16 cellular contexts compared by ENCODE assay signal in the genomic region with DNA sequence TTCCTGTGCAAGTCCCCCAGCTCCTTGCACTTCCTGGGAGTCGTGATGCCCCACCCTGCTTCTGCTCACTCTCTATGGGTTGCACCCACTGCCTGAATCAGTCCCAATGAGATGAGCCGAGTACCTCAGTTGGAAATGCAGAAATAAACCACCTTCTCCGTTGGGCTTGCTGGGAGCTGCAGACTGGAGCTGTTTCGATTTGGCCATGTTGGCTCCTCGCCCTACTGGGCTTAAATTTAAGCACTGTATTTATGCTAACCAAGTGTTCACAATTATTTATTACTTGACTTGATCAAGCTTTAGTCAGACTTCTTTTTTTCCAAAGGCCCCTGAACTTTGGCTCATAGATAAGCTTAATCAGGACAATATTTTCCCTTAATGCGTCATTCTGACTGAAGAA.
DNase-seq lines count a peak whose midpoint lies in the region; ATAC-seq and TF ChIP-seq lines count a peak whose summit lies in the region.
"Had no signal": no experiment of that assay in that cellular context is flagged by ENCODE, and none has a peak within 500 bp of the region (broad histone marks: within the 10 kb centered on the region; RNA-seq: fewer than 3 reads in every experiment).

No MANE protein-coding gene starts in this region.

- H3K9me3 ChIP-seq in adrenal gland (replicated peaks in 1 of 3): no peaks in the 10 kb centered on the region
- no peaks in the 10 kb centered on the region for H3K9me3 ChIP-seq in body of pancreas
- H3K9me3 ChIP-seq: BE2C had no signal

- H3K27me3 ChIP-seq in adrenal gland (no peaks in the 10 kb centered on the region), body of pancreas (no peaks in the 10 kb centered on the region)
- H3K27me3 ChIP-seq: BE2C had no signal

- H3K4me3 ChIP-seq in adrenal gland: peak overlapping the region in 1 of 4 donors; percentile 46
- no peak overlapping the region for H3K4me3 ChIP-seq in body of pancreas

- H3K27ac ChIP-seq in adrenal gland: peak overlapping the region in 1 of 5 donors; percentile 26
- no peak overlapping the region for H3K27ac ChIP-seq in body of pancreas
- H3K27ac ChIP-seq: C4-2B had no signal

- no peak for ATAC-seq in body of pancreas
- ATAC-seq in activated naive CD4-positive, alpha-beta T cell treated with anti-CD3 and anti-CD28 coated beads, Interleukin-2, amount 50 U/mL, for 72 hours: no peak
- ATAC-seq: HCT116 had no signal

- DNase-seq in HCEC 1CT (peak; percentile 48), adrenal gland (peak; percentile 47 to 72 (median 61)), iris pigment epithelial cell (ENCODE audit: low read depth) (peak; percentile 7), NCI-H2107 treated with DMSO at 0.1 percent for 48 hours (lab: John Stamatoyannopoulos, UW; ENCODE audit: unreplicated experiment) (no peak), body of pancreas (no peak), hippocampal formation (lab: John Stamatoyannopoulos, UW) (no peak)
- no peak for DNase-seq in activated naive CD4-positive, alpha-beta T cell treated with anti-CD3 and anti-CD28 coated beads, Interleukin-2, amount 50 U/mL, for 72 hours (ENCODE audit: low spot score in 2 of 2)
- DNase-seq: BE2C; CD4-positive, alpha-beta memory T cell; COR-L47; DMS153; DMS79 treated with DMSO at 0.1 percent for 48 hours; GDM1 had no signal

- WGBS in adrenal gland, 4 donors: 34 to 41% (median 36%) methylated on average over 6 of the region's 6 CpGs
- WGBS in body of pancreas, 2 donors: 51 to 62% methylated on average over 6 of the region's 6 CpGs

- intact Hi-C loops in adrenal gland (cut with DNase I) (no loop called here), body of pancreas (cut with DNase I) (no loop called here)

- no peak overlapping the region for H3K27ac Mint-ChIP-seq in activated naive CD4-positive, alpha-beta T cell treated with anti-CD3 and anti-CD28 coated beads, Interleukin-2, amount 50 U/mL, for 72 hours
- H3K27ac Mint-ChIP-seq: CD4-positive, alpha-beta memory T cell; IgD-negative memory B cell had no signal

- H3K36me3 ChIP-seq in adrenal gland (replicated peaks in 1 of 2) (no peaks in the 10 kb centered on the region), body of pancreas (replicated peaks in 1 of 2; ENCODE audit: insufficient read depth in 1 of 2, low read depth in 2 of 2) (no peaks in the 10 kb centered on the region)
- H3K36me3 ChIP-seq: BE2C had no signal

- TF ChIP-seq CTCF in adrenal gland (IDR thresholded peaks at IDR 0.05): no peak
- TF ChIP-seq CTCF in body of pancreas (IDR thresholded peaks at IDR 0.05): no peak

- peaks cover 18 to 23% of the 10 kb centered on the region in 2 donors for H3K9me3 Mint-ChIP-seq in activated naive CD4-positive, alpha-beta T cell treated with anti-CD3 and anti-CD28 coated beads, Interleukin-2, amount 50 U/mL, for 72 hours

- no peaks in the 10 kb centered on the region for H3K36me3 Mint-ChIP-seq in activated naive CD4-positive, alpha-beta T cell treated with anti-CD3 and anti-CD28 coated beads, Interleukin-2, amount 50 U/mL, for 72 hours
- H3K36me3 Mint-ChIP-seq: CD4-positive, alpha-beta memory T cell; IgD-negative memory B cell had no signal

- TF ChIP-seq POLR2A in adrenal gland (IDR thresholded peaks at IDR 0.05) (no peak), body of pancreas (IDR thresholded peaks at IDR 0.05) (no peak)

- peaks cover 0 to 7% of the 10 kb centered on the region in 2 donors for H3K4me1 ChIP-seq in adrenal gland (replicated peaks in 1 of 2)
- H3K4me1 ChIP-seq in body of pancreas: no peaks in the 10 kb centered on the region
- H3K4me1 ChIP-seq: BE2C had no signal

Comparison
In these comparisons a context has a peak if more than half of its experiments do, and no peak if none do; other contexts are left out.
1. DNase-seq: peak in HCEC 1CT (single experiment), adrenal gland (7 of 7) and iris pigment epithelial cell (single experiment); none in NCI-H2107 treated with DMSO at 0.1 percent for 48 hours (single experiment), body of pancreas (0 of 4), activated naive CD4-positive, alpha-beta T cell treated with anti-CD3 and anti-CD28 coated beads, Interleukin-2, amount 50 U/mL, for 72 hours (0 of 2) and hippocampal formation (0 of 2).